In the genomic region with DNA sequence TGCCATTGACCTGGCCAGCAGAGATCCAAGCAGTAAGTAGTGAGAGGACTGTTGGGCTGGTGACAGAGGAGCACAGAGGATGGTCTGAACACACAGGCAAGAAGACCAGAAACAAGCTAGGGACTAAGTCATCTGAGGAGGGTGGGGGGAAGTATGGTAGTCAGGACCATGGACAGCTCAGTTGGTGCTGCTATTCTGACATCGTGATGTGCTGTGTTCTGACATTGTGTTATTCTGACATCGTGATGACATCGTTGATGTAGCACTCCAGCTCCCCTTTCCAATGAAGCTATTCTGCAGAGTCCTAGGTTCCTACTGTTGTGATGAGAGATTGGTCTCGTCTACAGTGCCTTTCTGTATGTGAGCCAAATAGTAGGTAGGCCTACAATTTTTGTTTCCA, we compare ENCODE assay signal across 8 cellular contexts. TPM values are rescaled to one million over a fixed set of nuclear protein-coding genes. Genes with fewer than 3 reads are reported as not detected.
DNase-seq lines count a peak whose midpoint lies in the region; ATAC-seq, FAIRE-seq and TF ChIP-seq lines count a peak whose summit lies in the region.

No MANE protein-coding gene starts in this region.

- no peak for TF ChIP-seq EP300 in gastroesophageal sphincter (IDR thresholded peaks at IDR 0.05)

- H3K4me1 ChIP-seq in foreskin keratinocyte (no peaks in the 10 kb centered on the region), small intestine (ENCODE audit: control insufficient read depth in 2 of 2, insufficient read depth in 1 of 2, low read depth in 1 of 2, low read length in 1 of 2) (no peaks in the 10 kb centered on the region), gastroesophageal sphincter (no peaks in the 10 kb centered on the region)

- no peak for FAIRE-seq in small intestine (lab: Jason Lieb, UNC)

- no peak overlapping the region for H3K4me3 ChIP-seq in small intestine (ENCODE audit: low read depth in 1 of 2, low read length in 2 of 2)
- no peak overlapping the region for H3K4me3 ChIP-seq in gastroesophageal sphincter

- peak; percentile 52 for ATAC-seq in GM18498 (IDR thresholded peaks at IDR 0.05; ENCODE audit: unreplicated experiment)
- ATAC-seq in foreskin keratinocyte = peak; percentile 92
- no peak for ATAC-seq in gastroesophageal sphincter
- ATAC-seq in omental fat pad (ENCODE audit: low FRiP score) = no peak

- WGBS in small intestine, 3 donors = 13 to 21% (median 17%) methylated on average over 4 of the region's 4 CpGs
- WGBS in gastroesophageal sphincter (ENCODE audit: low coverage in 1 of 2), 2 donors = 3 to 5% methylated on average over 3 to 4 of the region's 4 CpGs

- H3K27ac ChIP-seq in foreskin keratinocyte (no peak overlapping the region), small intestine (ENCODE audit: low read depth in 1 of 2, low read length in 1 of 2) (no peak overlapping the region), gastroesophageal sphincter (no peak overlapping the region)

- peak; percentile 65 for DNase-seq in MV-4-11 (lab: John Stamatoyannopoulos, UW)
- peak; percentile 9 for DNase-seq in activated T-cell treated with anti-CD3 and anti-CD28 coated beads for 24 hours (ENCODE audit: low read depth)
- peak; percentile 25 to 56 for DNase-seq in foreskin keratinocyte
- DNase-seq in small intestine = peak; percentile 29
- no peak for DNase-seq in omental fat pad (ENCODE audit: low spot score)
- no peak for DNase-seq in NCI-H345 treated with DMSO at 0.1 percent for 48 hours (lab: John Stamatoyannopoulos, UW; ENCODE audit: unreplicated experiment)

- H3K9me3 ChIP-seq in small intestine (ENCODE audit: control insufficient read depth, low read depth) (no peaks in the 10 kb centered on the region), gastroesophageal sphincter (no peaks in the 10 kb centered on the region)

- H3K36me3 ChIP-seq in small intestine (ENCODE audit: control insufficient read depth in 2 of 2, insufficient read depth in 2 of 2, low read length in 2 of 2) (no peaks in the 10 kb centered on the region), gastroesophageal sphincter (no peaks in the 10 kb centered on the region)

- H3K27me3 ChIP-seq in foreskin keratinocyte (no peaks in the 10 kb centered on the region), small intestine (ENCODE audit: control insufficient read depth in 2 of 2, insufficient read depth in 2 of 2, low read length in 2 of 2) (no peaks in the 10 kb centered on the region), gastroesophageal sphincter (no peaks in the 10 kb centered on the region)

- no peak for TF ChIP-seq POLR2A in gastroesophageal sphincter (IDR thresholded peaks at IDR 0.05)

- TF ChIP-seq CTCF in foreskin keratinocyte (conservative IDR thresholded peaks at IDR 0.05) = no peak
- no peak for TF ChIP-seq CTCF in gastroesophageal sphincter (IDR thresholded peaks at IDR 0.05)
- no peak for TF ChIP-seq CTCF in omental fat pad (IDR thresholded peaks at IDR 0.05)

RNA-seq across cellular contexts. Expression of a gene that starts 28.7 kb away (rescaled TPM):
- total RNA-seq in foreskin keratinocyte (0.17 and 0.18 TPM in 2 replicates), gastroesophageal sphincter (under 1 TPM in 2 of 4 donors, not detected in 2; 0.23 to 0.47 TPM), omental fat pad (under 1 TPM in 1 of 4 donors, not detected in 3; 0.37 TPM)
- polyA plus RNA-seq in foreskin keratinocyte (0.10 and 0.11 TPM in 2 replicates), small intestine (under 1 TPM in 1 of 3 donors, not detected in 2; 0.06 TPM)

RNA-seq across cellular contexts. Expression of a gene that starts 36.3 kb away (rescaled TPM):
- 9.9 and 10.7 TPM in 2 replicates for total RNA-seq in foreskin keratinocyte
- 6.7 and 8.1 TPM in 2 replicates for polyA plus RNA-seq in foreskin keratinocyte
- 10 to 100 TPM; 15.4 to 18.6 (median 16.8) TPM for polyA plus RNA-seq in small intestine
- total RNA-seq in gastroesophageal sphincter = 10 to 100 TPM; 14.5 to 19.9 (median 16.1) TPM
- total RNA-seq in omental fat pad = 10 to 100 TPM; 12.0 to 20.0 (median 15.1) TPM

Comparison
In these comparisons a context has a peak if more than half of its experiments do, and no peak if none do; other contexts are left out.
1. ATAC-seq: peak in GM18498 (single experiment) and foreskin keratinocyte (single experiment); none in gastroesophageal sphincter (single experiment) and omental fat pad (single experiment).
2. DNase-seq: peak in MV-4-11 (single experiment), activated T-cell treated with anti-CD3 and anti-CD28 coated beads for 24 hours (single experiment), foreskin keratinocyte (2 of 2) and small intestine (single experiment); none in omental fat pad (single experiment) and NCI-H345 treated with DMSO at 0.1 percent for 48 hours (single experiment).